In the genomic region with DNA sequence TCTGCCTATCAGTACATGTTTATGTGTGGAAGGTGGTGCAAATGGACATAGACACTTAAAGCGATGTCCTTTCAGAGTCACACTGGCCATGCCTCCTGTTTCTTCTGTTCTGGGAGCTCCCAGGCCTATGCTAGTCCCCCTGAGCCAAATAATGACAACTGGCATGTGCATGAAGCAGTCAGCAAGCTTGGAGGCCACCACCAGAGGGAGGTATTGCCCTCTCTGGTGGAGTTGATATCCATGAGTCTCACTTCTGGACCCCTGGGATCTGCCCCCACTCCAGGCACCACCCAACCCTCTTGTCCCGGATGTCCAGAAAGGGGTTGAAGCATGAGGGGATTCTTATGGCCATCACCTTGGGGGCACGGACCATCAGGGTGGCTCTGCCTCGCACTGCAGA, we compare ENCODE assay signal across 8 cellular contexts.
DNase-seq lines count a peak whose midpoint lies in the region; ATAC-seq and TF ChIP-seq lines count a peak whose summit lies in the region.

No MANE protein-coding gene starts in this region.

- CTCF ChIA-PET in activated CD4-positive, alpha-beta T cell treated with anti-CD3 and anti-CD28 coated beads, Interleukin-2, amount 10 ng/mL, durations not matched to agents 7 days and 5 days (lab: Charles Lee): interaction anchor here (0.6 to 1.0 kb wide), 3 partner anchors 15 to 551 kb away, joined by 3 read pairs; no protein-coding TSS in a partner anchor

- H3K27me3 Mint-ChIP-seq in activated CD4-positive, alpha-beta T cell treated with anti-CD3 and anti-CD28 coated beads, Interleukin-2, amount 10 ng/mL, durations not matched to agents 7 days and 5 days: no peaks in the 10 kb centered on the region
- H3K27me3 Mint-ChIP-seq in stimulated activated naive B cell treated with anti-CD40 and anti-IgM and Interleukin-4, amounts not matched to agents 10 μg/mL and 1 μg/mL and 100 μg/mL, for 72 hours: no peaks in the 10 kb centered on the region

- H3K4me1 Mint-ChIP-seq in activated CD4-positive, alpha-beta T cell treated with anti-CD3 and anti-CD28 coated beads, Interleukin-2, amount 10 ng/mL, durations not matched to agents 7 days and 5 days: no peaks in the 10 kb centered on the region
- H3K4me1 Mint-ChIP-seq in stimulated activated naive B cell treated with anti-CD40 and anti-IgM and Interleukin-4, amounts not matched to agents 10 μg/mL and 1 μg/mL and 100 μg/mL, for 72 hours: peaks cover 0 to 1% of the 10 kb centered on the region in 2 donors

- no peak overlapping the region for H3K27ac Mint-ChIP-seq in activated CD4-positive, alpha-beta T cell treated with anti-CD3 and anti-CD28 coated beads, Interleukin-2, amount 10 ng/mL, durations not matched to agents 7 days and 5 days
- H3K27ac Mint-ChIP-seq in stimulated activated naive B cell treated with anti-CD40 and anti-IgM and Interleukin-4, amounts not matched to agents 10 μg/mL and 1 μg/mL and 100 μg/mL, for 72 hours: no peak overlapping the region

- POLR2A ChIA-PET in activated CD4-positive, alpha-beta T cell treated with anti-CD3 and anti-CD28 coated beads, Interleukin-2, amount 10 ng/mL, durations not matched to agents 7 days and 5 days (lab: Charles Lee): no interaction called here

- H3K36me3 ChIP-seq in WERI-Rb-1 (no peaks in the 10 kb centered on the region), cardiac muscle cell (no peaks in the 10 kb centered on the region)

- H3K4me3 ChIP-seq in HL-60 (replicated peaks; ENCODE audit: insufficient read depth, low read length) (no peak overlapping the region), WERI-Rb-1 (ENCODE audit: low read depth, low read length) (no peak overlapping the region), cardiac muscle cell (no peak overlapping the region)

- no peaks in the 10 kb centered on the region for H3K9me3 Mint-ChIP-seq in activated CD4-positive, alpha-beta T cell treated with anti-CD3 and anti-CD28 coated beads, Interleukin-2, amount 10 ng/mL, durations not matched to agents 7 days and 5 days
- H3K9me3 Mint-ChIP-seq in stimulated activated naive B cell treated with anti-CD40 and anti-IgM and Interleukin-4, amounts not matched to agents 10 μg/mL and 1 μg/mL and 100 μg/mL, for 72 hours: no peaks in the 10 kb centered on the region

- H3K27me3 ChIP-seq in HL-60 (ENCODE audit: insufficient read depth, poor library complexity, severe bottlenecking) (no peaks in the 10 kb centered on the region), WERI-Rb-1 (ENCODE audit: insufficient read depth, low read depth, severe bottlenecking) (no peaks in the 10 kb centered on the region), cardiac muscle cell (no peaks in the 10 kb centered on the region)

- H3K27ac ChIP-seq in HL-60 (replicated peaks): no peak overlapping the region
- no peak overlapping the region for H3K27ac ChIP-seq in WERI-Rb-1
- no peak overlapping the region for H3K27ac ChIP-seq in cardiac muscle cell

- H3K4me3 Mint-ChIP-seq in activated CD4-positive, alpha-beta T cell treated with anti-CD3 and anti-CD28 coated beads, Interleukin-2, amount 10 ng/mL, durations not matched to agents 7 days and 5 days: no peak overlapping the region
- no peak overlapping the region for H3K4me3 Mint-ChIP-seq in stimulated activated naive B cell treated with anti-CD40 and anti-IgM and Interleukin-4, amounts not matched to agents 10 μg/mL and 1 μg/mL and 100 μg/mL, for 72 hours

- peak in 1 of 2 donors; percentile 34 for ATAC-seq in stimulated activated naive B cell treated with anti-CD40 and anti-IgM and Interleukin-4, amounts not matched to agents 10 μg/mL and 1 μg/mL and 100 μg/mL, for 72 hours (replicated peaks)
- no peak for ATAC-seq in GM21528 (IDR thresholded peaks at IDR 0.05; ENCODE audit: low FRiP score, unreplicated experiment)

- H3K36me3 Mint-ChIP-seq in activated CD4-positive, alpha-beta T cell treated with anti-CD3 and anti-CD28 coated beads, Interleukin-2, amount 10 ng/mL, durations not matched to agents 7 days and 5 days (ENCODE audit: low read depth): no peaks in the 10 kb centered on the region
- H3K36me3 Mint-ChIP-seq in stimulated activated naive B cell treated with anti-CD40 and anti-IgM and Interleukin-4, amounts not matched to agents 10 μg/mL and 1 μg/mL and 100 μg/mL, for 72 hours: peaks cover 5 to 7% of the 10 kb centered on the region in 2 donors

- no peaks in the 10 kb centered on the region for H3K4me1 ChIP-seq in cardiac muscle cell (ENCODE audit: low read depth)

- TF ChIP-seq CTCF in HL-60 (IDR thresholded peaks at IDR 0.05; ENCODE audit: insufficient read depth, low read length) (peak; percentile 58), WERI-Rb-1 (IDR thresholded peaks at IDR 0.05; ENCODE audit: low read depth, low read length) (peak; percentile 80), cardiac muscle cell (IDR thresholded peaks at IDR 0.05; ENCODE audit: low read depth, low read length) (peak; percentile 58)

- no peaks in the 10 kb centered on the region for H3K9me3 ChIP-seq in WERI-Rb-1 (ENCODE audit: severe bottlenecking)
- no peaks in the 10 kb centered on the region for H3K9me3 ChIP-seq in cardiac muscle cell (ENCODE audit: low read depth)

- peak; percentile 32 for DNase-seq in activated CD4-positive, alpha-beta T cell treated with anti-CD3 and anti-CD28 coated beads, Interleukin-2, amount 10 ng/mL, durations not matched to agents 7 days and 5 days
- DNase-seq in activated CD4-positive, alpha-beta T cell treated with anti-CD3 and anti-CD28 coated beads for 1 hour: no peak
- DNase-seq in HL-60 (ENCODE audit: low read depth in 1 of 2, low spot score in 1 of 2) (peak in 1 of 2 experiments; percentile 40), WERI-Rb-1 (peak; percentile 59), cardiac muscle cell (ENCODE audit: low read depth in 1 of 2, low spot score in 1 of 2) (peak; percentile 30 to 43), DMS79 treated with DMSO at 0.1 percent for 48 hours (lab: John Stamatoyannopoulos, UW) (no peak)
- DNase-seq in stimulated activated naive B cell treated with anti-CD40 and anti-IgM and Interleukin-4, amounts not matched to agents 10 μg/mL and 1 μg/mL and 100 μg/mL, for 72 hours: peak; percentile 1

Comparison
In these comparisons a context has a peak if more than half of its experiments do, and no peak if none do; other contexts are left out.
1. DNase-seq: peak in activated CD4-positive, alpha-beta T cell treated with anti-CD3 and anti-CD28 coated beads, Interleukin-2, amount 10 ng/mL, durations not matched to agents 7 days and 5 days (single experiment), WERI-Rb-1 (single experiment), cardiac muscle cell (2 of 2) and stimulated activated naive B cell treated with anti-CD40 and anti-IgM and Interleukin-4, amounts not matched to agents 10 μg/mL and 1 μg/mL and 100 μg/mL, for 72 hours (single experiment); none in activated CD4-positive, alpha-beta T cell treated with anti-CD3 and anti-CD28 coated beads for 1 hour (single experiment) and DMS79 treated with DMSO at 0.1 percent for 48 hours (single experiment).
2. Peak in every context shown above with its lines, with median percentiles within 50 percentile points of each other: CTCF ChIP-seq.